ENCODE assay signal across 23 cellular contexts in the genomic region with DNA sequence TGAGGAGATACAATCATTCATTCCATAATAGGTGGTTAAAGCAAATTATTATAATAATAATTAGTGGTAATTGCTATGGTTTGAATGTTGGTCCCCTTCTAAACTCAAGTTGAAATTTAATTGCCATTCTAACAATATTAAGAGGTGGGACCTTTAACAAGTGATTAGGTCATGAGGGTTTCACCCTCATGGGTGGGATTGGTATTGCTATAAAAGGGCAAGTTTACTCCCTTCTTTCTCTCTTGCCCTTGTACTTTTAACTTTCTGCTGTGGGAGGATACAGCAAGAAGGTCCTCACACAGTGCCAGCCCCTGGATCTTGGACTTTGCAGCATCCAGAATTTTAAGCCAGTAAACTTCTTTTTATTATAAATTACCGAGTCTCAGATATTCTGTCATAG.
A peak's percentile ranks its signal among the peaks of the same experiment; 100 is the strongest.
DNase-seq lines count a peak whose midpoint lies in the region; ATAC-seq and TF ChIP-seq lines count a peak whose summit lies in the region.
"Had no signal": no experiment of that assay in that cellular context is flagged by ENCODE, and none has a peak within 500 bp of the region (broad histone marks: within the 10 kb centered on the region; RNA-seq: fewer than 3 reads in every experiment).

No MANE protein-coding gene starts in this region.

- no peak for DNase-seq in activated CD4-positive, alpha-beta T cell treated with anti-CD3 and anti-CD28 coated beads, Interleukin-2, amount 10 ng/mL, durations not matched to agents 24 days and 14 days
- DNase-seq in activated CD4-positive, alpha-beta T cell treated with anti-CD3 and anti-CD28 coated beads, Interleukin-2, amount 50 U/mL, for 48 hours = no peak
- DNase-seq in T-helper 17 cell = no peak
- no peak for DNase-seq in natural killer cell treated with Interleukin-12 subunit alpha and Interleukin-12 subunit beta and Interleukin-15 and Interleukin-18, amount 100 ng/mL, for 72 hours (ENCODE audit: low spot score)
- DNase-seq in lower leg skin (ENCODE audit: low spot score in 2 of 2) = no peak
- DNase-seq: activated naive CD4-positive, alpha-beta T cell treated with anti-CD3 and anti-CD28 coated beads, Interleukin-2, amount 50 U/mL, for 16 hours; activated T-cell treated with anti-CD3 and anti-CD28 coated beads, Interleukin-2, amount 50 U/mL, for 1 hour; endodermal cell; glutamatergic neuron; GM23248; Karpas-422; NCI-H1105; NCI-H526; pancreas; right lobe of liver; SW 1271 had no signal

- H3K9me3 ChIP-seq in T-helper 17 cell (ENCODE audit: control insufficient read depth, low read length, poor library complexity, severe bottlenecking) = no peaks in the 10 kb centered on the region
- H3K9me3 ChIP-seq: A549, pancreas, right lobe of liver, suprapubic skin, vagina had no signal

- peaks cover 17% of the 10 kb centered on the region for H3K36me3 Mint-ChIP-seq in activated CD4-positive, alpha-beta T cell treated with anti-CD3 and anti-CD28 coated beads, Interleukin-2, amount 10 ng/mL, durations not matched to agents 24 days and 14 days (ENCODE audit: low read depth)
- H3K36me3 Mint-ChIP-seq in T-helper 17 cell (ENCODE audit: low read depth) = no peaks in the 10 kb centered on the region
- peaks cover 19% of the 10 kb centered on the region for H3K36me3 Mint-ChIP-seq in natural killer cell treated with Interleukin-12 subunit alpha and Interleukin-12 subunit beta and Interleukin-15 and Interleukin-18, amount 100 ng/mL, for 72 hours

- ATAC-seq in HG02798 (IDR thresholded peaks at IDR 0.05; ENCODE audit: poor library complexity, unreplicated experiment) = peak; percentile 21
- no peak for ATAC-seq in T-helper 17 cell
- no peak for ATAC-seq in natural killer cell treated with Interleukin-12 subunit alpha and Interleukin-12 subunit beta and Interleukin-15 and Interleukin-18, amount 100 ng/mL, for 72 hours
- no peak for ATAC-seq in HG03095 (IDR thresholded peaks at IDR 0.05; ENCODE audit: unreplicated experiment)
- ATAC-seq in HG03342 (IDR thresholded peaks at IDR 0.05; ENCODE audit: unreplicated experiment) = no peak
- ATAC-seq: A549, pancreas, right lobe of liver had no signal

- no peak for TF ChIP-seq POLR2A in lower leg skin (IDR thresholded peaks at IDR 0.05)

- peaks cover 27% of the 10 kb centered on the region for H3K4me1 Mint-ChIP-seq in activated CD4-positive, alpha-beta T cell treated with anti-CD3 and anti-CD28 coated beads, Interleukin-2, amount 10 ng/mL, durations not matched to agents 24 days and 14 days
- H3K4me1 Mint-ChIP-seq in T-helper 17 cell = peaks cover 6% of the 10 kb centered on the region
- peaks cover 15 to 32% of the 10 kb centered on the region in 2 donors for H3K4me1 Mint-ChIP-seq in natural killer cell treated with Interleukin-12 subunit alpha and Interleukin-12 subunit beta and Interleukin-15 and Interleukin-18, amount 100 ng/mL, for 72 hours (ENCODE audit: low read depth in 2 of 2)

- H3K9me3 Mint-ChIP-seq in activated CD4-positive, alpha-beta T cell treated with anti-CD3 and anti-CD28 coated beads, Interleukin-2, amount 10 ng/mL, durations not matched to agents 24 days and 14 days = peaks cover 31% of the 10 kb centered on the region
- H3K9me3 Mint-ChIP-seq in natural killer cell treated with Interleukin-12 subunit alpha and Interleukin-12 subunit beta and Interleukin-15 and Interleukin-18, amount 100 ng/mL, for 72 hours = peaks cover 8% of the 10 kb centered on the region
- H3K9me3 Mint-ChIP-seq: endodermal cell had no signal

- intact Hi-C loops in activated CD4-positive, alpha-beta T cell treated with anti-CD3 and anti-CD28 coated beads, Interleukin-2, amount 10 ng/mL, durations not matched to agents 24 days and 14 days (cut with micrococcal nuclease) = loop anchor here (10.0 kb wide), 1 partner anchor 60 kb away; no protein-coding TSS in a partner anchor
- intact Hi-C loops in lower leg skin (cut with DNase I; ENCODE audit: low total_unique reads) = no loop called here

- H3K27me3 Mint-ChIP-seq in activated CD4-positive, alpha-beta T cell treated with anti-CD3 and anti-CD28 coated beads, Interleukin-2, amount 10 ng/mL, durations not matched to agents 24 days and 14 days = no peaks in the 10 kb centered on the region
- H3K27me3 Mint-ChIP-seq in T-helper 17 cell = no peaks in the 10 kb centered on the region
- no peaks in the 10 kb centered on the region for H3K27me3 Mint-ChIP-seq in natural killer cell treated with Interleukin-12 subunit alpha and Interleukin-12 subunit beta and Interleukin-15 and Interleukin-18, amount 100 ng/mL, for 72 hours
- H3K27me3 Mint-ChIP-seq: naive thymus-derived CD8-positive, alpha-beta T cell had no signal

- peak overlapping the region; percentile 57 for H3K4me3 Mint-ChIP-seq in activated CD4-positive, alpha-beta T cell treated with anti-CD3 and anti-CD28 coated beads, Interleukin-2, amount 10 ng/mL, durations not matched to agents 24 days and 14 days
- H3K4me3 Mint-ChIP-seq in T-helper 17 cell = no peak overlapping the region
- peak overlapping the region; percentile 38 for H3K4me3 Mint-ChIP-seq in natural killer cell treated with Interleukin-12 subunit alpha and Interleukin-12 subunit beta and Interleukin-15 and Interleukin-18, amount 100 ng/mL, for 72 hours
- H3K4me3 Mint-ChIP-seq: endodermal cell had no signal

- peak overlapping the region; percentile 45 for H3K27ac Mint-ChIP-seq in activated CD4-positive, alpha-beta T cell treated with anti-CD3 and anti-CD28 coated beads, Interleukin-2, amount 10 ng/mL, durations not matched to agents 24 days and 14 days
- peak overlapping the region; percentile 39 for H3K27ac Mint-ChIP-seq in T-helper 17 cell
- peak overlapping the region; percentile 58 to 76 for H3K27ac Mint-ChIP-seq in natural killer cell treated with Interleukin-12 subunit alpha and Interleukin-12 subunit beta and Interleukin-15 and Interleukin-18, amount 100 ng/mL, for 72 hours
- H3K27ac Mint-ChIP-seq: endodermal cell had no signal

- no peak for TF ChIP-seq CTCF in lower leg skin (IDR thresholded peaks at IDR 0.05)

- no peak overlapping the region for H3K4me3 ChIP-seq in lower leg skin (ENCODE audit: low read depth, poor library complexity, severe bottlenecking)
- H3K4me3 ChIP-seq: A549, GM23248, pancreas, right lobe of liver, suprapubic skin, vagina had no signal

- 78 to 84% methylated on average over 1 of the region's 1 CpG for WGBS in lower leg skin, 2 donors
